17 cellular contexts compared by ENCODE assay signal in genomic region chr14:92877757-92878431, GRCh38. TPM values are rescaled to one million over a fixed set of nuclear protein-coding genes. Genes with fewer than 3 reads are reported as not detected.
A peak's percentile ranks its signal among the peaks of the same experiment; 100 is the strongest.
DNase-seq lines count a peak whose midpoint lies in the region; ATAC-seq and TF ChIP-seq lines count a peak whose summit lies in the region.
"Had no signal": no experiment of that assay in that cellular context is flagged by ENCODE, and none has a peak within 500 bp of the region (broad histone marks: within the 10 kb centered on the region; RNA-seq: fewer than 3 reads in every experiment).

No MANE protein-coding gene starts in this region.

- 17% methylated on average over 13 of the region's 18 CpGs for WGBS in right lobe of liver (ENCODE audit: insufficient coverage, low coverage, low lambda C conversion rate, missing lambda C conversion rate)
- WGBS in esophagus squamous epithelium, 2 donors: 30 to 43% methylated on average over 6 to 8 of the region's 18 CpGs

- no peak for TF ChIP-seq CTCF in right lobe of liver (IDR thresholded peaks at IDR 0.05)
- TF ChIP-seq CTCF in esophagus squamous epithelium (IDR thresholded peaks at IDR 0.05): no peak

- H3K9ac ChIP-seq in stomach smooth muscle (ENCODE audit: low read length in 2 of 2): no peak overlapping the region

- TF ChIP-seq POLR2A in right lobe of liver (IDR thresholded peaks at IDR 0.05) (no peak), esophagus squamous epithelium (IDR thresholded peaks at IDR 0.05) (no peak)

- H3K27ac ChIP-seq in right lobe of liver (peak overlapping the region; percentile 9 to 65 (median 43)), stomach smooth muscle (ENCODE audit: low read length) (no peak overlapping the region), esophagus squamous epithelium (no peak overlapping the region)
- H3K27ac ChIP-seq: colonic mucosa, HL-60, PC-9 had no signal

- DNase-seq in SHP77 treated with DMSO at 0.1 percent for 48 hours (lab: John Stamatoyannopoulos, UW) (peak; percentile 32), right lobe of liver (peak; percentile 84 to 95 (median 93)), esophagus squamous epithelium (lab: John Stamatoyannopoulos, UW) (no peak)
- DNase-seq: activated CD4-positive, alpha-beta T cell treated with anti-CD3 and anti-CD28 coated beads for 48 hours; activated naive CD8-positive, alpha-beta T cell treated with anti-CD3 and anti-CD28 coated beads, Interleukin-2, amount 50 U/mL, for 24 hours; activated T-cell treated with anti-CD3 and anti-CD28 coated beads, Interleukin-2, amount 50 U/mL, for 24 hours; colonic mucosa; EL; MM.1S; naive thymus-derived CD8-positive, alpha-beta T cell; NCI-H2227 treated with DMSO at 0.1 percent for 48 hours; PC-9 had no signal

- no peaks in the 10 kb centered on the region for H3K27me3 ChIP-seq in right lobe of liver
- H3K27me3 ChIP-seq in stomach smooth muscle (ENCODE audit: control insufficient read depth in 1 of 2, insufficient read depth in 2 of 2, low read length in 2 of 2): peaks cover 7 to 9% of the 10 kb centered on the region in 2 donors
- H3K27me3 ChIP-seq in esophagus squamous epithelium: peaks cover 0 to 54% (median 1%) of the 10 kb centered on the region in 4 donors
- H3K27me3 ChIP-seq: colonic mucosa had no signal

- H3K36me3 ChIP-seq in right lobe of liver (no peaks in the 10 kb centered on the region), stomach smooth muscle (ENCODE audit: control insufficient read depth in 2 of 2, insufficient read depth in 2 of 2, low read length in 2 of 2) (no peaks in the 10 kb centered on the region), esophagus squamous epithelium (no peaks in the 10 kb centered on the region)
- H3K36me3 ChIP-seq: colonic mucosa had no signal

- H3K9me3 ChIP-seq in right lobe of liver: no peaks in the 10 kb centered on the region
- no peaks in the 10 kb centered on the region for H3K9me3 ChIP-seq in stomach smooth muscle (ENCODE audit: control insufficient read depth in 2 of 2, low read length in 2 of 2)
- no peaks in the 10 kb centered on the region for H3K9me3 ChIP-seq in esophagus squamous epithelium
- H3K9me3 ChIP-seq: colonic mucosa had no signal

- peak; percentile 22 for ATAC-seq in esophagus mucosa
- ATAC-seq in right lobe of liver: peak; percentile 87 to 94 (median 92)
- ATAC-seq in GM18907 (IDR thresholded peaks at IDR 0.05; ENCODE audit: unreplicated experiment): no peak
- ATAC-seq in HG02973 (IDR thresholded peaks at IDR 0.05; ENCODE audit: unreplicated experiment): no peak
- ATAC-seq: activated naive CD8-positive, alpha-beta T cell treated with anti-CD3 and anti-CD28 coated beads, Interleukin-2, amount 50 U/mL, for 24 hours; naive thymus-derived CD8-positive, alpha-beta T cell had no signal

- intact Hi-C loops in right lobe of liver (cut with DNase I): no loop called here
- intact Hi-C loops in esophagus squamous epithelium (cut with DNase I): no loop called here

- H3K4me1 ChIP-seq in right lobe of liver (peaks cover 0 to 22% (median 10%) of the 10 kb centered on the region in 4 donors), stomach smooth muscle (ENCODE audit: control insufficient read depth, insufficient read depth, low read length) (peaks cover 8% of the 10 kb centered on the region), esophagus squamous epithelium (peaks cover 0 to 8% (median 0%) of the 10 kb centered on the region in 3 donors)
- H3K4me1 ChIP-seq: colonic mucosa had no signal

- H3K4me3 ChIP-seq in right lobe of liver: no peak overlapping the region
- H3K4me3 ChIP-seq in stomach smooth muscle (ENCODE audit: low read length in 2 of 2): peak overlapping the region; percentile 7 to 35
- no peak overlapping the region for H3K4me3 ChIP-seq in esophagus squamous epithelium
- H3K4me3 ChIP-seq: colonic mucosa, PC-9 had no signal

RNA-seq across cellular contexts. Expression of gene CHGA, which starts 45.1 kb away (rescaled TPM):
- total RNA-seq in esophagus mucosa: 0.08 TPM
- under 1 TPM in 2 of 6 experiments, not detected in 4; 0.18 to 0.25 TPM for total RNA-seq in right lobe of liver
- under 1 TPM in 1 of 4 donors, not detected in 3; 0.31 TPM for total RNA-seq in esophagus squamous epithelium
- total RNA-seq: naive thymus-derived CD8-positive, alpha-beta T cell; PC-9 had no signal

Comparison
In these comparisons a context has a peak if more than half of its experiments do, and no peak if none do; other contexts are left out.
1. ATAC-seq: peak in esophagus mucosa (single experiment) and right lobe of liver (4 of 4); none in GM18907 (single experiment) and HG02973 (single experiment).
2. H3K27ac ChIP-seq: peak in right lobe of liver (3 of 3); none in stomach smooth muscle (single experiment) and esophagus squamous epithelium (0 of 4).
3. H3K4me3 ChIP-seq: peak in stomach smooth muscle (2 of 2); none in right lobe of liver (0 of 3) and esophagus squamous epithelium (0 of 4).